ENCODE assay signal across 8 cellular contexts in genomic region chr9:125889122-125889523, GRCh38.
DNase-seq lines count a peak whose midpoint lies in the region; ATAC-seq and TF ChIP-seq lines count a peak whose summit lies in the region.

No MANE protein-coding gene starts in this region.

- peaks cover 6 to 73% (median 16%) of the 10 kb centered on the region in 3 donors for H3K4me1 ChIP-seq in gastroesophageal sphincter

- no peaks in the 10 kb centered on the region for H3K27me3 ChIP-seq in gastroesophageal sphincter

- WGBS in gastroesophageal sphincter (ENCODE audit: low coverage in 1 of 2), 2 donors, result 4 to 26% methylated on average over 8 to 10 of the region's 22 CpGs

- no peaks in the 10 kb centered on the region for H3K9me3 Mint-ChIP-seq in Calu3 (ENCODE audit: low read depth, unreplicated experiment)

- H3K27ac Mint-ChIP-seq in Calu3 (ENCODE audit: unreplicated experiment), result no peak overlapping the region

- H3K27me3 Mint-ChIP-seq in Calu3 (ENCODE audit: unreplicated experiment), result peaks cover 10% of the 10 kb centered on the region

- peak overlapping the region; percentile 47 to 56 for H3K4me3 ChIP-seq in gastroesophageal sphincter

- DNase-seq in Calu3 (no peak), nucleus accumbens (lab: John Stamatoyannopoulos, UW) (peak in 40 of 56 donors; percentile 13 to 75 (median 48)), SW 1271 (lab: John Stamatoyannopoulos, UW) (no peak), NCI-H774 (lab: John Stamatoyannopoulos, UW) (no peak), activated gamma-delta T cell (lab: John Stamatoyannopoulos, UW) (no peak)
- DNase-seq in activated CD4-positive, alpha-beta T cell treated with anti-CD3 and anti-CD28 coated beads, Interleukin-2, amount 50 U/mL, for 48 hours, result peak; percentile 7 to 24

- CTCF ChIA-PET in Calu3 (lab: Charles Lee), result no interaction called here

- peak overlapping the region; percentile 32 to 85 (median 76) for H3K27ac ChIP-seq in gastroesophageal sphincter

- no peak for TF ChIP-seq POLR2A in gastroesophageal sphincter (IDR thresholded peaks at IDR 0.05)

- H3K4me3 Mint-ChIP-seq in Calu3 (ENCODE audit: low read depth, unreplicated experiment), result peak overlapping the region; percentile 56

- BruUV-seq in Calu3 (replicated peaks; lab: Mats Ljungman, UMichigan), result no TSS peak

- ATAC-seq in HG02678 (IDR thresholded peaks at IDR 0.05; ENCODE audit: unreplicated experiment), result peak; percentile 35
- peak; percentile 67 for ATAC-seq in gastroesophageal sphincter

- intact Hi-C loops in Calu3 (cut with micrococcal nuclease; ENCODE audit: unreplicated experiment), result no loop called here

- TF ChIP-seq CTCF in Calu3 (IDR thresholded peaks at IDR 0.05; ENCODE audit: unreplicated experiment) (no peak), gastroesophageal sphincter (IDR thresholded peaks at IDR 0.05) (no peak)

- no peaks in the 10 kb centered on the region for H3K9me3 ChIP-seq in gastroesophageal sphincter

- no peaks in the 10 kb centered on the region for H3K36me3 Mint-ChIP-seq in Calu3 (ENCODE audit: insufficient read depth, unreplicated experiment)

- TF ChIP-seq EP300 in gastroesophageal sphincter (IDR thresholded peaks at IDR 0.05), result no peak

- H3K36me3 ChIP-seq in gastroesophageal sphincter, result no peaks in the 10 kb centered on the region

- H3K4me1 Mint-ChIP-seq in Calu3 (ENCODE audit: low read depth, unreplicated experiment), result peaks cover 8% of the 10 kb centered on the region

Comparison
In these comparisons a context has a peak if more than half of its experiments do, and no peak if none do; other contexts are left out.
1. DNase-seq: peak in activated CD4-positive, alpha-beta T cell treated with anti-CD3 and anti-CD28 coated beads, Interleukin-2, amount 50 U/mL, for 48 hours (2 of 2) and nucleus accumbens (40 of 56); none in Calu3 (single experiment), SW 1271 (0 of 2), NCI-H774 (single experiment) and activated gamma-delta T cell (single experiment).